ENCODE assay signal across 24 cellular contexts in the genomic region with DNA sequence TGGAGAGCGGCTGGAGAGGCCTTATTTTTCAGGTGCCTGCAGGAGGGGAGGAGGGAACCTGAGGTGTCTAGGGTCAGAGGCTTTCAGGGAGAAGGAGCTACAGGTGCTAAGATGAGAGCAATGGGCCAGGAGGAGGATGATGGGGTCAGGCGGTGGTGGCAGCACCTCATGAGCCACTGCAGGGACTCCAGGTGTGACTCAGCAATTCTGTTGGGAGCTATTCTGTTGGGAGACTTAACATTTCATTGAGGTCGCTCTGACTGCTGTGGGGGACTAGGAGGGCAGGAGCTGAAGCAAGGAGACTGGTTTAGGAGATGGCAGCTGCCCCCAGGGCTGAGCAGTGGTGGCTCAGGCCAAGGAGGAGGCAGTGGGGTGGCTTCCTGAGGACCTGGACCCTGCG.
A peak's percentile ranks its signal among the peaks of the same experiment; 100 is the strongest.
DNase-seq lines count a peak whose midpoint lies in the region; ATAC-seq and TF ChIP-seq lines count a peak whose summit lies in the region.
"Had no signal": no experiment of that assay in that cellular context is flagged by ENCODE, and none has a peak within 500 bp of the region (broad histone marks: within the 10 kb centered on the region; RNA-seq: fewer than 3 reads in every experiment).

No MANE protein-coding gene starts in this region.

- WGBS in heart left ventricle, 4 donors, result 71 to 95% (median 83%) methylated on average over 4 of the region's 4 CpGs
- 83 to 100% (median 88%) methylated on average over 1 to 4 of the region's 4 CpGs for WGBS in adrenal gland, 4 donors

- H3K36me3 Mint-ChIP-seq in memory B cell, result peaks cover 2% of the 10 kb centered on the region
- H3K36me3 Mint-ChIP-seq in activated CD8-positive, alpha-beta T cell treated with anti-CD3 and anti-CD28 coated beads for 36 hours (ENCODE audit: low read depth), result no peaks in the 10 kb centered on the region
- H3K36me3 Mint-ChIP-seq: CD4-positive, CD25-positive, alpha-beta regulatory T cell; immature natural killer cell had no signal

- no peak for DNase-seq in heart left ventricle
- DNase-seq in cardiac septum (ENCODE audit: low spot score), result no peak
- DNase-seq in adrenal gland, result no peak
- DNase-seq in memory B cell (ENCODE audit: low spot score in 2 of 2), result no peak
- no peak for DNase-seq in activated CD8-positive, alpha-beta T cell treated with anti-CD3 and anti-CD28 coated beads for 36 hours
- DNase-seq in NCI-H1105 treated with DMSO at 0.1 percent for 48 hours (lab: John Stamatoyannopoulos, UW), result no peak
- DNase-seq: activated naive CD4-positive, alpha-beta T cell treated with anti-CD3 and anti-CD28 coated beads, Interleukin-2, amount 50 U/mL, for 16 hours; activated T-cell treated with anti-CD3 and anti-CD28 coated beads, Interleukin-2, amount 50 U/mL, for 48 hours; CD4-positive, CD25-positive, alpha-beta regulatory T cell; DMS53; head of caudate nucleus; Karpas-422; naive thymus-derived CD8-positive, alpha-beta T cell; NCI-H1092 treated with DMSO at 0.1 percent for 48 hours; NCI-H2171; OCI-M1; stimulated activated CD4-positive, alpha-beta T cell treated with anti-CD3 and anti-CD28 coated beads, Interleukin-2, amount 100 ng/mL, for 24 hours had no signal

- H3K9me3 ChIP-seq in heart left ventricle (no peaks in the 10 kb centered on the region), adrenal gland (replicated peaks in 1 of 3) (no peaks in the 10 kb centered on the region)

- H3K27me3 ChIP-seq in heart left ventricle (peaks cover 0 to 5% (median 0%) of the 10 kb centered on the region in 9 donors), adrenal gland (no peaks in the 10 kb centered on the region)

- intact Hi-C loops in heart left ventricle (cut with DNase I), result no loop called here
- intact Hi-C loops in cardiac septum (cut with DNase I), result no loop called here
- intact Hi-C loops in adrenal gland (cut with DNase I), result no loop called here
- intact Hi-C loops in activated CD8-positive, alpha-beta T cell treated with anti-CD3 and anti-CD28 coated beads for 36 hours (cut with micrococcal nuclease), result no loop called here

- H3K4me1 Mint-ChIP-seq in memory B cell, result peaks cover 15% of the 10 kb centered on the region
- H3K4me1 Mint-ChIP-seq in activated CD8-positive, alpha-beta T cell treated with anti-CD3 and anti-CD28 coated beads for 36 hours (ENCODE audit: low read depth), result peaks cover 17% of the 10 kb centered on the region

- TF ChIP-seq CTCF in heart left ventricle (IDR thresholded peaks at IDR 0.05), result no peak
- TF ChIP-seq CTCF in adrenal gland (IDR thresholded peaks at IDR 0.05), result no peak
- no peak for TF ChIP-seq CTCF in activated CD8-positive, alpha-beta T cell treated with anti-CD3 and anti-CD28 coated beads for 36 hours (IDR thresholded peaks at IDR 0.05)

- no peak overlapping the region for H3K27ac Mint-ChIP-seq in memory B cell
- H3K27ac Mint-ChIP-seq in activated CD8-positive, alpha-beta T cell treated with anti-CD3 and anti-CD28 coated beads for 36 hours, result no peak overlapping the region
- H3K27ac Mint-ChIP-seq: CD4-positive, CD25-positive, alpha-beta regulatory T cell; naive thymus-derived CD8-positive, alpha-beta T cell; stimulated activated naive CD8-positive, alpha-beta T cell treated with anti-CD3 and anti-CD28 coated beads, Interleukin-15, Interleukin-2, amounts not matched to agents 100 ng/mL and 50 ng/mL, for 24 hours; T-helper 1 cell treated with Interleukin-12 subunit alpha and Interleukin-12 subunit beta and Interleukin-4 antibody, amounts not matched to agents 30 μg/mL and 1 μg/mL, for 36 hours had no signal

- H3K4me3 ChIP-seq in heart left ventricle (no peak overlapping the region), adrenal gland (no peak overlapping the region)
- H3K4me3 ChIP-seq: lung had no signal

- H3K36me3 ChIP-seq in heart left ventricle (no peaks in the 10 kb centered on the region), adrenal gland (replicated peaks in 1 of 2) (no peaks in the 10 kb centered on the region)

- TF ChIP-seq POLR2A in heart left ventricle (IDR thresholded peaks at IDR 0.05) (no peak), adrenal gland (IDR thresholded peaks at IDR 0.05) (no peak)

- peak in 2 of 4 donors; percentile 19 to 33 for ATAC-seq in heart left ventricle
- ATAC-seq in memory B cell (ENCODE audit: low read depth), result no peak
- no peak for ATAC-seq in GM19452 (IDR thresholded peaks at IDR 0.05; ENCODE audit: unreplicated experiment)
- no peak for ATAC-seq in activated CD8-positive, alpha-beta T cell treated with anti-CD3 and anti-CD28 coated beads for 36 hours
- no peak for ATAC-seq in GM21786 (IDR thresholded peaks at IDR 0.05; ENCODE audit: unreplicated experiment)
- ATAC-seq: naive thymus-derived CD8-positive, alpha-beta T cell had no signal

- no peaks in the 10 kb centered on the region for H3K9me3 Mint-ChIP-seq in memory B cell
- no peaks in the 10 kb centered on the region for H3K9me3 Mint-ChIP-seq in activated CD8-positive, alpha-beta T cell treated with anti-CD3 and anti-CD28 coated beads for 36 hours
- H3K9me3 Mint-ChIP-seq: CD4-positive, CD25-positive, alpha-beta regulatory T cell; immature natural killer cell; naive thymus-derived CD8-positive, alpha-beta T cell; stimulated activated naive CD8-positive, alpha-beta T cell treated with anti-CD3 and anti-CD28 coated beads, Interleukin-15, Interleukin-2, amounts not matched to agents 100 ng/mL and 50 ng/mL, for 24 hours; T-helper 1 cell treated with Interleukin-12 subunit alpha and Interleukin-12 subunit beta and Interleukin-4 antibody, amounts not matched to agents 30 μg/mL and 1 μg/mL, for 36 hours had no signal

- POLR2A ChIA-PET in activated CD8-positive, alpha-beta T cell treated with anti-CD3 and anti-CD28 coated beads for 36 hours (lab: Charles Lee), result no interaction called here

- H3K27me3 Mint-ChIP-seq in memory B cell, result no peaks in the 10 kb centered on the region
- no peaks in the 10 kb centered on the region for H3K27me3 Mint-ChIP-seq in activated CD8-positive, alpha-beta T cell treated with anti-CD3 and anti-CD28 coated beads for 36 hours
- H3K27me3 Mint-ChIP-seq: CD4-positive, CD25-positive, alpha-beta regulatory T cell; naive thymus-derived CD8-positive, alpha-beta T cell; stimulated activated naive CD8-positive, alpha-beta T cell treated with anti-CD3 and anti-CD28 coated beads, Interleukin-15, Interleukin-2, amounts not matched to agents 100 ng/mL and 50 ng/mL, for 24 hours had no signal

- peak overlapping the region in 8 of 12 donors; percentile 9 to 57 (median 44) for H3K27ac ChIP-seq in heart left ventricle
- peak overlapping the region in 4 of 5 donors; percentile 22 to 89 (median 70) for H3K27ac ChIP-seq in adrenal gland
- H3K27ac ChIP-seq: parathyroid adenoma had no signal

- CTCF ChIA-PET in activated CD8-positive, alpha-beta T cell treated with anti-CD3 and anti-CD28 coated beads for 36 hours (lab: Charles Lee), result no interaction called here

- H3K4me1 ChIP-seq in heart left ventricle (peaks cover 0 to 37% (median 7%) of the 10 kb centered on the region in 12 donors), adrenal gland (replicated peaks in 1 of 2) (peaks cover 0 to 7% of the 10 kb centered on the region in 2 donors)
- H3K4me1 ChIP-seq: parathyroid adenoma had no signal

- H3K4me3 Mint-ChIP-seq in memory B cell, result peak overlapping the region; percentile 30
- no peak overlapping the region for H3K4me3 Mint-ChIP-seq in activated CD8-positive, alpha-beta T cell treated with anti-CD3 and anti-CD28 coated beads for 36 hours
- H3K4me3 Mint-ChIP-seq: CD4-positive, CD25-positive, alpha-beta regulatory T cell; naive thymus-derived CD8-positive, alpha-beta T cell; stimulated activated naive CD8-positive, alpha-beta T cell treated with anti-CD3 and anti-CD28 coated beads, Interleukin-15, Interleukin-2, amounts not matched to agents 100 ng/mL and 50 ng/mL, for 24 hours; T-helper 1 cell treated with Interleukin-12 subunit alpha and Interleukin-12 subunit beta and Interleukin-4 antibody, amounts not matched to agents 30 μg/mL and 1 μg/mL, for 36 hours had no signal
